ENCODE assay signal across 10 cellular contexts in the genomic region with DNA sequence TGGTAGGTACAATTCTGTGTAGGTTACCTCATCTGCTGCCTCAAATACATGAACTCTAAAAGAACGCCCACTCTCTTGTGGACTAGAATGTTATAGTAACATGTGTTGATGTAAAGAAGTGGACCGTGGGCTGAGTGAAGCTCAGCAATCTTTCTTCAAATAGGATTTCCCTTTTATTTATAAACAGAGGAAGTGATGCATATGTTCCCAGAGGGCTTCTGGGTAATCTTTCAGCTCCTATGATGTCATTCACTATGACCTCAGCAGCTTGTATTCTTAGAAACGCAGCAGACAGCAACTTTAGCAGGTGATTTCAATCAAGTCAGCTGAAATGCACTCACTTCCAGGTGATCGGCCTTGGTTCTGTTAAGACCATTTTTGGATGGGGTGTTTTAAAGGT. TPM values are rescaled to one million over a fixed set of nuclear protein-coding genes. Genes with fewer than 3 reads are reported as not detected.
A peak's percentile ranks its signal among the peaks of the same experiment; 100 is the strongest.
DNase-seq lines count a peak whose midpoint lies in the region; ATAC-seq and TF ChIP-seq lines count a peak whose summit lies in the region.
"Had no signal": no experiment of that assay in that cellular context is flagged by ENCODE, and none has a peak within 500 bp of the region (broad histone marks: within the 10 kb centered on the region; RNA-seq: fewer than 3 reads in every experiment).

No MANE protein-coding gene starts in this region.

- POLR2A ChIA-PET in SK-N-SH (lab: Yijun Ruan, JAX), result no interaction called here

- H3K9ac ChIP-seq in SK-N-SH, result no peak overlapping the region

- H3K36me3 ChIP-seq in SK-N-SH (replicated peaks in 1 of 2; ENCODE audit: control insufficient read depth in 1 of 2, insufficient read depth in 2 of 2, low read length in 1 of 2), result no peaks in the 10 kb centered on the region
- H3K36me3 ChIP-seq: cardiac muscle cell, tibial nerve had no signal

- no peak for TF ChIP-seq EP300 in SK-N-SH (IDR thresholded peaks at IDR 0.05; ENCODE audit: borderline replicate concordance in 1 of 2, low read depth in 1 of 2, low read length in 1 of 2)

- no peaks in the 10 kb centered on the region for H3K9me2 ChIP-seq in SK-N-SH

- peaks cover 5% of the 10 kb centered on the region for H3F3A ChIP-seq in SK-N-SH (replicated peaks; ENCODE audit: insufficient read depth)

- no peaks in the 10 kb centered on the region for H3K79me2 ChIP-seq in SK-N-SH (ENCODE audit: insufficient read depth)

- no peak for TF ChIP-seq RAD21 in SK-N-SH (IDR thresholded peaks at IDR 0.05; ENCODE audit: low read length)

- intact Hi-C loops in Right ventricle myocardium superior (cut with DNase I), result no loop called here

- H4K20me1 ChIP-seq in SK-N-SH (ENCODE audit: insufficient read depth), result no peaks in the 10 kb centered on the region

- CTCF ChIA-PET in SK-N-SH (lab: Yijun Ruan, JAX), result interaction anchor here (1.0 to 5.2 kb wide), 3 partner anchors 9 to 165 kb away, joined by 3 to 27 read pairs (median 8); no protein-coding TSS in a partner anchor

- H3K4me3 ChIP-seq in SK-N-SH (ENCODE audit: low read depth in 2 of 2, low read length in 1 of 2) (no peak overlapping the region), retinal pigment epithelial cell (ENCODE audit: low read length) (no peak overlapping the region)
- H3K4me3 ChIP-seq: cardiac muscle cell, tibial nerve had no signal

- 69% methylated on average over 4 of the region's 4 CpGs for WGBS in SK-N-SH (ENCODE audit: low lambda C conversion rate)

- no peaks in the 10 kb centered on the region for H3K9me3 ChIP-seq in SK-N-SH
- H3K9me3 ChIP-seq: tibial nerve had no signal

- H3K4me2 ChIP-seq in SK-N-SH, result no peak overlapping the region

- TF ChIP-seq CTCF in SK-N-SH (IDR thresholded peaks at IDR 0.05), result no peak
- TF ChIP-seq CTCF in retinal pigment epithelial cell (conservative IDR thresholded peaks at IDR 0.05; ENCODE audit: low read depth, low read length), result no peak

- peak; percentile 21; the same call in 1 of the 3 replicates for ATAC-seq in SK-N-SH treated with all-trans-retinoic acid at 6 μM for 48 hours
- no peak for ATAC-seq in Right ventricle myocardium superior (ENCODE audit: poor library complexity)
- ATAC-seq in HG02973 (IDR thresholded peaks at IDR 0.05; ENCODE audit: unreplicated experiment), result no peak

- H3K27me3 ChIP-seq in SK-N-SH (ENCODE audit: insufficient read depth), result no peaks in the 10 kb centered on the region
- H3K27me3 ChIP-seq: cardiac muscle cell, tibial nerve had no signal

- no peak overlapping the region for H3K27ac ChIP-seq in SK-N-SH (ENCODE audit: low read depth in 2 of 2, low read length in 1 of 2)
- H3K27ac ChIP-seq: cardiac muscle cell, tibial nerve had no signal

- H3K4me1 ChIP-seq in SK-N-SH (ENCODE audit: control insufficient read depth in 1 of 2, insufficient read depth in 2 of 2, low read depth in 1 of 2, low read length in 1 of 2), result peaks cover 3 to 15% of the 10 kb centered on the region in 2 experiments

- DNase-seq in SK-N-SH (no peak), NCI-H226 (peak; percentile 42), dermis blood vessel endothelial cell (peak; percentile 80), retinal pigment epithelial cell (ENCODE audit: low read depth) (peak; percentile 24), Right ventricle myocardium superior (no peak), HT-29 (ENCODE audit: low spot score) (no peak)

- H2AFZ ChIP-seq in SK-N-SH (ENCODE audit: low read depth), result no peak overlapping the region

TF ChIP-seq in SK-N-SH treated with all-trans-retinoic acid at 6 μM for 48 hours, 23 proteins besides CTCF, POLR2A, EP300 and RAD21 (continues in another document):
- TF ChIP-seq ZNF70 (CRISPR knock-in tag; IDR thresholded peaks at IDR 0.05) (no peak), ZC3H10 (CRISPR knock-in tag; IDR thresholded peaks at IDR 0.05) (no peak), TCF4 (CRISPR knock-in tag; IDR thresholded peaks at IDR 0.05; ENCODE audit: borderline replicate concordance) (no peak), ZFP3 (CRISPR knock-in tag; IDR thresholded peaks at IDR 0.05) (no peak), CSDC2 (CRISPR knock-in tag; IDR thresholded peaks at IDR 0.05) (no peak), TOX (CRISPR knock-in tag; IDR thresholded peaks at IDR 0.05; ENCODE audit: borderline replicate concordance) (no peak)
- TF ChIP-seq, protein P1, sequence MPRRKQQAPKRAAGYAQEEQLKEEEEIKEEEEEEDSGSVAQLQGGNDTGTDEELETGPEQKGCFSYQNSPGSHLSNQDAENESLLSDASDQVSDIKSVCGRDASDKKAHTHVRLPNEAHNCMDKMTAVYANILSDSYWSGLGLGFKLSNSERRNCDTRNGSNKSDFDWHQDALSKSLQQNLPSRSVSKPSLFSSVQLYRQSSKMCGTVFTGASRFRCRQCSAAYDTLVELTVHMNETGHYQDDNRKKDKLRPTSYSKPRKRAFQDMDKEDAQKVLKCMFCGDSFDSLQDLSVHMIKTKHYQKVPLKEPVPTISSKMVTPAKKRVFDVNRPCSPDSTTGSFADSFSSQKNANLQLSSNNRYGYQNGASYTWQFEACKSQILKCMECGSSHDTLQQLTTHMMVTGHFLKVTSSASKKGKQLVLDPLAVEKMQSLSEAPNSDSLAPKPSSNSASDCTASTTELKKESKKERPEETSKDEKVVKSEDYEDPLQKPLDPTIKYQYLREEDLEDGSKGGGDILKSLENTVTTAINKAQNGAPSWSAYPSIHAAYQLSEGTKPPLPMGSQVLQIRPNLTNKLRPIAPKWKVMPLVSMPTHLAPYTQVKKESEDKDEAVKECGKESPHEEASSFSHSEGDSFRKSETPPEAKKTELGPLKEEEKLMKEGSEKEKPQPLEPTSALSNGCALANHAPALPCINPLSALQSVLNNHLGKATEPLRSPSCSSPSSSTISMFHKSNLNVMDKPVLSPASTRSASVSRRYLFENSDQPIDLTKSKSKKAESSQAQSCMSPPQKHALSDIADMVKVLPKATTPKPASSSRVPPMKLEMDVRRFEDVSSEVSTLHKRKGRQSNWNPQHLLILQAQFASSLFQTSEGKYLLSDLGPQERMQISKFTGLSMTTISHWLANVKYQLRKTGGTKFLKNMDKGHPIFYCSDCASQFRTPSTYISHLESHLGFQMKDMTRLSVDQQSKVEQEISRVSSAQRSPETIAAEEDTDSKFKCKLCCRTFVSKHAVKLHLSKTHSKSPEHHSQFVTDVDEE (CRISPR knock-in tag; IDR thresholded peaks at IDR 0.05), result no peak

TF ChIP-seq in SK-N-SH, 30 proteins besides CTCF, POLR2A, EP300 and RAD21:
- TF ChIP-seq, protein P2, sequence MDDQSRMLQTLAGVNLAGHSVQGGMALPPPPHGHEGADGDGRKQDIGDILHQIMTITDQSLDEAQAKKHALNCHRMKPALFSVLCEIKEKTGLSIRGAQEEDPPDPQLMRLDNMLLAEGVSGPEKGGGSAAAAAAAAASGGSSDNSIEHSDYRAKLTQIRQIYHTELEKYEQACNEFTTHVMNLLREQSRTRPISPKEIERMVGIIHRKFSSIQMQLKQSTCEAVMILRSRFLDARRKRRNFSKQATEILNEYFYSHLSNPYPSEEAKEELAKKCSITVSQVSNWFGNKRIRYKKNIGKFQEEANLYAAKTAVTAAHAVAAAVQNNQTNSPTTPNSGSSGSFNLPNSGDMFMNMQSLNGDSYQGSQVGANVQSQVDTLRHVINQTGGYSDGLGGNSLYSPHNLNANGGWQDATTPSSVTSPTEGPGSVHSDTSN (IDR thresholded peaks at IDR 0.05), result no peak
- TF ChIP-seq JUND (IDR thresholded peaks at IDR 0.05), result no peak

RNA-seq across cellular contexts. Expression of gene F2RL2, which starts 14.4 kb away (rescaled TPM):
- polyA plus RNA-seq in SK-N-SH (2012; rRNA removed), result 29.4 and 51.0 TPM in 2 replicates
- 28.0 and 30.2 TPM in 2 replicates for polyA plus RNA-seq in SK-N-SH (2012; cell fraction: cytosol; rRNA removed)
- polyA plus RNA-seq in SK-N-SH (2012; cell fraction: nucleus; rRNA removed), result 15.4 and 29.4 TPM in 2 replicates
- total RNA-seq in dermis blood vessel endothelial cell (under 0.01 and 0.14 TPM in 2 replicates), Right ventricle myocardium superior (0.13 TPM)
- total RNA-seq in HT-29 (2014; rRNA removed; shearing (Covaris generic)), result 0.34 and 0.38 TPM in 2 replicates

Comparison
In these comparisons a context has a peak if more than half of its experiments do, and no peak if none do; other contexts are left out.
1. DNase-seq: peak in NCI-H226 (single experiment), dermis blood vessel endothelial cell (single experiment) and retinal pigment epithelial cell (single experiment); none in SK-N-SH (single experiment), Right ventricle myocardium superior (single experiment) and HT-29 (single experiment).